ENCODE assay signal across 33 cellular contexts in the genomic region with DNA sequence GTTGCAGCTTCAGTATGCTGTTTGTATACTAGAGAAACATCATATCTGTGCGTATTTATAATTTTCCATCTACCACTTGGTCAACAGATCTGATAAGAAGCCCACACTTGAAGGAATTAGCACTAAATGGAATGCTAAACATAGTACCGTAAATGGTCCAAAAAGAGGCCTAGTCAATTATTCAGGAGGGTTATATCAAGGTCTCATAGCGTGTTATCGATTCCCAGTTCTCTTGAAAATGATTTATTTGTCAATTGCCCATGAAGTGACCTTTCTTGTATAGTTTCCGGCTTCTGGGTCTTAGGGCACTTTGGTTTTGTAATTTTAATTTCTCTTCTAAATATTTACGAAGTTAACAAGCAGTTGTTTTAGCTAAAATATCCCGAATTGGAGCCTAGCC.
"Had no signal": no experiment of that assay in that cellular context is flagged by ENCODE, and none has a peak within 500 bp of the region (broad histone marks: within the 10 kb centered on the region; RNA-seq: fewer than 3 reads in every experiment).

No MANE protein-coding gene starts in this region.

- H3K36me3 ChIP-seq: cardiac muscle cell, esophagus muscularis mucosa, gastroesophageal sphincter, heart right ventricle had no signal

- H3K4me3 Mint-ChIP-seq: activated CD4-positive, alpha-beta memory T cell treated with anti-CD3 and anti-CD28 coated beads, Interleukin-2, amount 10 ng/mL, durations not matched to agents 7 days and 5 days; activated CD4-positive, alpha-beta T cell treated with anti-CD3 and anti-CD28 coated beads, Interleukin-2, amount 10 ng/mL, durations not matched to agents 7 days and 5 days; activated naive CD8-positive, alpha-beta T cell; activated T-cell treated with anti-CD3 and anti-CD28 coated beads, Interleukin-2, amount 50 U/mL, for 24 hours; activated T-cell treated with anti-CD3 and anti-CD28 coated beads, Interleukin-2, amount 50 U/mL, for 72 hours; dendritic cell treated with granulocyte-macrophage colony-stimulating factor and Interleukin-4, amounts not matched to agents 40 ng/mL and 50 ng/mL, for 4 days; T-helper 17 cell; T-helper 2 cell treated with Interferon-gamma antibody and Interleukin-4, amounts not matched to agents 5 μg/mL and 100 μg/mL, for 36 hours; WTC11 had no signal

- H3K9me3 Mint-ChIP-seq: activated CD4-positive, alpha-beta memory T cell treated with anti-CD3 and anti-CD28 coated beads, Interleukin-2, amount 10 ng/mL, durations not matched to agents 7 days and 5 days; activated CD4-positive, alpha-beta T cell treated with anti-CD3 and anti-CD28 coated beads, Interleukin-2, amount 10 ng/mL, durations not matched to agents 7 days and 5 days; activated T-cell treated with anti-CD3 and anti-CD28 coated beads, Interleukin-2, amount 50 U/mL, for 24 hours; activated T-cell treated with anti-CD3 and anti-CD28 coated beads, Interleukin-2, amount 50 U/mL, for 72 hours; dendritic cell treated with granulocyte-macrophage colony-stimulating factor and Interleukin-4, amounts not matched to agents 40 ng/mL and 50 ng/mL, for 4 days; T-helper 2 cell treated with Interferon-gamma antibody and Interleukin-4, amounts not matched to agents 5 μg/mL and 100 μg/mL, for 36 hours; WTC11 had no signal

- H3K4me1 ChIP-seq: gastroesophageal sphincter had no signal

- H3K36me3 Mint-ChIP-seq: activated naive CD8-positive, alpha-beta T cell; WTC11 had no signal

- H3K27me3 Mint-ChIP-seq: activated naive CD8-positive, alpha-beta T cell; dendritic cell treated with granulocyte-macrophage colony-stimulating factor and Interleukin-4, amounts not matched to agents 40 ng/mL and 50 ng/mL, for 4 days had no signal

- H3K27ac Mint-ChIP-seq: activated CD4-positive, alpha-beta memory T cell treated with anti-CD3 and anti-CD28 coated beads, Interleukin-2, amount 10 ng/mL, durations not matched to agents 7 days and 5 days; activated CD4-positive, alpha-beta T cell treated with anti-CD3 and anti-CD28 coated beads, Interleukin-2, amount 10 ng/mL, durations not matched to agents 7 days and 5 days; activated naive CD8-positive, alpha-beta T cell; activated T-cell treated with anti-CD3 and anti-CD28 coated beads, Interleukin-2, amount 50 U/mL, for 24 hours; activated T-cell treated with anti-CD3 and anti-CD28 coated beads, Interleukin-2, amount 50 U/mL, for 72 hours; dendritic cell treated with granulocyte-macrophage colony-stimulating factor and Interleukin-4, amounts not matched to agents 40 ng/mL and 50 ng/mL, for 4 days; T-helper 2 cell treated with Interferon-gamma antibody and Interleukin-4, amounts not matched to agents 5 μg/mL and 100 μg/mL, for 36 hours; WTC11 had no signal

- H3K4me3 ChIP-seq: cardiac muscle cell, coronary artery, dorsolateral prefrontal cortex, esophagus muscularis mucosa, gastroesophageal sphincter, heart right ventricle, hepatocyte had no signal

- H3K27ac ChIP-seq: cardiac muscle cell, coronary artery, esophagus muscularis mucosa, gastroesophageal sphincter, heart right ventricle, hepatocyte, VCaP had no signal

- H3K4me1 Mint-ChIP-seq: WTC11 had no signal

- DNase-seq: activated CD4-positive, alpha-beta memory T cell treated with anti-CD3 and anti-CD28 coated beads, Interleukin-2, amount 10 ng/mL, durations not matched to agents 7 days and 5 days; activated CD4-positive, alpha-beta T cell treated with anti-CD3 and anti-CD28 coated beads for 1 hour; activated CD4-positive, alpha-beta T cell treated with anti-CD3 and anti-CD28 coated beads for 4 hours; activated CD4-positive, alpha-beta T cell treated with anti-CD3 and anti-CD28 coated beads, Interleukin-2, amount 10 ng/mL, durations not matched to agents 7 days and 5 days; activated CD4-positive, alpha-beta T cell treated with anti-CD3 and anti-CD28 coated beads, Interleukin-2, amount 50 U/mL, for 4 hours; activated CD8-positive, alpha-beta memory T cell treated with anti-CD3 and anti-CD28 coated beads, Interleukin-2, amount 50 U/mL, for 48 hours; activated gamma-delta T cell treated with Interleukin-2 at 50 U/mL for 16 hours; activated naive CD4-positive, alpha-beta T cell treated with anti-CD3 and anti-CD28 coated beads, Interleukin-2, amount 50 U/mL, for 16 hours; activated naive CD4-positive, alpha-beta T cell treated with Interleukin-2 at 50 U/mL for 16 hours; activated T-cell treated with anti-CD3 and anti-CD28 coated beads for 4 hours; activated T-cell treated with anti-CD3 and anti-CD28 coated beads, Interleukin-2, amount 50 U/mL, for 24 hours; activated T-cell treated with anti-CD3 and anti-CD28 coated beads, Interleukin-2, amount 50 U/mL, for 72 hours; amniotic stem cell; anterior cingulate cortex; central memory CD4-positive, alpha-beta T cell; dorsolateral prefrontal cortex; effector memory CD4-positive, alpha-beta T cell; erythroblast; foreskin melanocyte; heart right ventricle; T-helper 1 cell; T-helper 17 cell; T1000 had no signal

- ATAC-seq: activated T-cell treated with anti-CD3 and anti-CD28 coated beads, Interleukin-2, amount 50 U/mL, for 72 hours; gastroesophageal sphincter; T-helper 17 cell; WTC11 had no signal

- H3K9me3 ChIP-seq: esophagus muscularis mucosa, gastroesophageal sphincter, heart right ventricle had no signal

- H3K27me3 ChIP-seq: dorsolateral prefrontal cortex, esophagus muscularis mucosa, gastroesophageal sphincter, heart right ventricle, hepatocyte had no signal
